8 cellular contexts compared by ENCODE assay signal in genomic region chr22:20867179-20868099, GRCh38. TPM values are rescaled to one million over a fixed set of nuclear protein-coding genes. Genes with fewer than 3 reads are reported as not detected.
DNase-seq lines count a peak whose midpoint lies in the region; ATAC-seq and TF ChIP-seq lines count a peak whose summit lies in the region.

No MANE protein-coding gene starts in this region.

- peak in 1 of 4 experiments; percentile 35 for ATAC-seq in T-cell (replicated peaks in 1 of 4)

- TF ChIP-seq CTCF in progenitor cell of endocrine pancreas (IDR thresholded peaks at IDR 0.05; ENCODE audit: unreplicated experiment) (no peak), chondrocyte (IDR thresholded peaks at IDR 0.05) (no peak)

- H3K9me3 Mint-ChIP-seq in T-cell (no peaks in the 10 kb centered on the region), progenitor cell of endocrine pancreas (ENCODE audit: low read depth) (no peaks in the 10 kb centered on the region), chondrocyte (ENCODE audit: low read depth) (no peaks in the 10 kb centered on the region)

- H3K36me3 Mint-ChIP-seq in T-cell = peaks cover 26% of the 10 kb centered on the region
- H3K36me3 Mint-ChIP-seq in progenitor cell of endocrine pancreas (ENCODE audit: insufficient read depth) = peaks cover 3% of the 10 kb centered on the region
- peaks cover 4% of the 10 kb centered on the region for H3K36me3 Mint-ChIP-seq in chondrocyte (ENCODE audit: low read depth)

- POLR2A ChIA-PET in T-cell (lab: Charles Lee) = interaction anchor here (0.5 to 0.7 kb wide), 3 partner anchors 11 to 724 kb away, joined by 3 to 4 read pairs (median 3); no protein-coding TSS in a partner anchor

- H3K4me3 Mint-ChIP-seq in T-cell (no peak overlapping the region), progenitor cell of endocrine pancreas (ENCODE audit: low read depth) (no peak overlapping the region), chondrocyte (ENCODE audit: unreplicated experiment) (no peak overlapping the region)

- peak; percentile 53 for DNase-seq in ELF-1 (ENCODE audit: low read depth, low spot score)
- peak in 1 of 34 experiments; percentile 12 for DNase-seq in T-cell
- peak; percentile 62 for DNase-seq in foreskin melanocyte
- no peak for DNase-seq in progenitor cell of endocrine pancreas (ENCODE audit: low spot score, unreplicated experiment)
- no peak for DNase-seq in chondrocyte (ENCODE audit: low spot score)
- DNase-seq in A172 (ENCODE audit: low spot score) = no peak
- DNase-seq in NCI-H2029 (lab: John Stamatoyannopoulos, UW) = no peak
- DNase-seq in NCI-H524 treated with DMSO at 0.1 percent for 48 hours (lab: John Stamatoyannopoulos, UW) = no peak

- H3K4me1 Mint-ChIP-seq in T-cell = peaks cover 26 to 43% (median 40%) of the 10 kb centered on the region in 3 donors
- H3K4me1 Mint-ChIP-seq in progenitor cell of endocrine pancreas (ENCODE audit: low read depth) = peaks cover 23% of the 10 kb centered on the region
- peaks cover 7% of the 10 kb centered on the region for H3K4me1 Mint-ChIP-seq in chondrocyte (ENCODE audit: low read depth)

- peak overlapping the region; percentile 57 to 71 for H3K27ac Mint-ChIP-seq in T-cell
- H3K27ac Mint-ChIP-seq in progenitor cell of endocrine pancreas = peak overlapping the region; percentile 81
- no peak overlapping the region for H3K27ac Mint-ChIP-seq in chondrocyte (ENCODE audit: unreplicated experiment)

- CTCF ChIA-PET in T-cell (lab: Charles Lee) = no interaction called here

- no peaks in the 10 kb centered on the region for H3K27me3 Mint-ChIP-seq in T-cell
- no peaks in the 10 kb centered on the region for H3K27me3 Mint-ChIP-seq in progenitor cell of endocrine pancreas
- H3K27me3 Mint-ChIP-seq in chondrocyte (ENCODE audit: low read depth) = no peaks in the 10 kb centered on the region

RNA-seq across cellular contexts. Expression of gene SNAP29, which starts 8.6 kb away (rescaled TPM):
- total RNA-seq in T-cell = 10 to 100 TPM; 15.8 to 26.2 (median 23.3) TPM
- 20.4 and 20.6 TPM in 2 replicates for total RNA-seq in progenitor cell of endocrine pancreas
- 25.3 to 26.3 TPM (median 25.8 TPM) in 3 replicates for total RNA-seq in chondrocyte
- 10.6 and 15.0 TPM in 2 replicates for total RNA-seq in A172 (2014; rRNA removed; shearing (Covaris generic))

RNA-seq across cellular contexts. Expression of gene PI4KA, which starts 8.8 kb away (rescaled TPM):
- total RNA-seq in T-cell = 100 to 1,000 TPM; 135 to 187 (median 143) TPM
- total RNA-seq in progenitor cell of endocrine pancreas = 125 and 140 TPM in 2 replicates
- total RNA-seq in chondrocyte = 68.3 to 87.9 TPM (median 72.3 TPM) in 3 replicates
- 25.7 and 31.8 TPM in 2 replicates for total RNA-seq in A172 (2014; rRNA removed; shearing (Covaris generic))

RNA-seq across cellular contexts. Expression of gene CRKL, which starts 49.8 kb away (rescaled TPM):
- total RNA-seq in T-cell = 10 to 100 TPM; 41.7 to 87.7 (median 85.4) TPM
- total RNA-seq in progenitor cell of endocrine pancreas = 81.4 and 86.3 TPM in 2 replicates
- 45.3 to 49.2 TPM (median 46.3 TPM) in 3 replicates for total RNA-seq in chondrocyte
- 29.1 and 33.8 TPM in 2 replicates for total RNA-seq in A172 (2014; rRNA removed; shearing (Covaris generic))

Comparison
In these comparisons a context has a peak if more than half of its experiments do, and no peak if none do; other contexts are left out.
1. DNase-seq: peak in ELF-1 (single experiment) and foreskin melanocyte (single experiment); none in progenitor cell of endocrine pancreas (single experiment), chondrocyte (single experiment), A172 (single experiment), NCI-H2029 (single experiment) and NCI-H524 treated with DMSO at 0.1 percent for 48 hours (single experiment).